16 cellular contexts compared by ENCODE assay signal in genomic region chr6:41464019-41464418, GRCh38.
"Had no signal": no experiment of that assay in that cellular context is flagged by ENCODE, and none has a peak within 500 bp of the region (broad histone marks: within the 10 kb centered on the region; RNA-seq: fewer than 3 reads in every experiment).

No MANE protein-coding gene starts in this region.

- H3K36me3 ChIP-seq: esophagus squamous epithelium, heart right ventricle, neutrophil, stomach, thyroid gland, vagina had no signal

- H3K27ac Mint-ChIP-seq: naive thymus-derived CD8-positive, alpha-beta T cell; nephron progenitor cell; stimulated activated effector memory CD8-positive, alpha-beta T cell treated with anti-CD3 and anti-CD28 coated beads, Interleukin-12 subunit alpha, Interleukin-12 subunit beta, amount 100 ng/mL, for 72 hours had no signal

- DNase-seq: effector memory CD4-positive, alpha-beta T cell; esophagus squamous epithelium; naive thymus-derived CD8-positive, alpha-beta T cell; stimulated activated CD4-positive, alpha-beta T cell treated with anti-CD3 and anti-CD28 coated beads, Interleukin-4, amount 100 ng/mL, for 24 hours; stimulated activated naive CD4-positive, alpha-beta T cell treated with Interleukin-2 at 50 U/mL for 16 hours had no signal

- H2AFZ ChIP-seq: parathyroid adenoma had no signal

- H3K27me3 ChIP-seq: thyroid gland, vagina had no signal

- ATAC-seq: naive thymus-derived CD8-positive, alpha-beta T cell had no signal

- H3K4me3 ChIP-seq: coronary artery, esophagus squamous epithelium, heart right ventricle, stomach, thyroid gland, vagina had no signal

- H3K9ac ChIP-seq: parathyroid adenoma had no signal

- H3K4me1 ChIP-seq: esophagus squamous epithelium, parathyroid adenoma, vagina had no signal

- H3K27ac ChIP-seq: coronary artery, esophagus squamous epithelium, heart right ventricle, neutrophil, parathyroid adenoma, stomach, thyroid gland, vagina had no signal

- H3K9me3 Mint-ChIP-seq: naive thymus-derived CD8-positive, alpha-beta T cell; nephron progenitor cell; stimulated activated effector memory CD8-positive, alpha-beta T cell treated with anti-CD3 and anti-CD28 coated beads, Interleukin-12 subunit alpha, Interleukin-12 subunit beta, amount 100 ng/mL, for 72 hours had no signal

- H3K4me3 Mint-ChIP-seq: naive thymus-derived CD8-positive, alpha-beta T cell; nephron progenitor cell; stimulated activated effector memory CD8-positive, alpha-beta T cell treated with anti-CD3 and anti-CD28 coated beads, Interleukin-12 subunit alpha, Interleukin-12 subunit beta, amount 100 ng/mL, for 72 hours had no signal

- H3K36me3 Mint-ChIP-seq: naive thymus-derived CD8-positive, alpha-beta T cell; stimulated activated effector memory CD8-positive, alpha-beta T cell treated with anti-CD3 and anti-CD28 coated beads, Interleukin-12 subunit alpha, Interleukin-12 subunit beta, amount 100 ng/mL, for 72 hours had no signal

- FAIRE-seq: endometrium, keratinocyte had no signal

- H3K9me3 ChIP-seq: esophagus squamous epithelium, heart right ventricle, neutrophil, stomach, thyroid gland, vagina had no signal

- H3K79me2 ChIP-seq: parathyroid adenoma had no signal
